Comparison of ENCODE assay signal across 12 cellular contexts in genomic region chr15:35696767-35697231, GRCh38.
DNase-seq lines count a peak whose midpoint lies in the region; ATAC-seq and TF ChIP-seq lines count a peak whose summit lies in the region.
"Had no signal": no experiment of that assay in that cellular context is flagged by ENCODE, and none has a peak within 500 bp of the region (broad histone marks: within the 10 kb centered on the region; RNA-seq: fewer than 3 reads in every experiment).

No MANE protein-coding gene starts in this region.

- H4K20me1 ChIP-seq in GM23338 (replicated peaks; ENCODE audit: insufficient read depth), result no peaks in the 10 kb centered on the region

- H2AFZ ChIP-seq in GM23338, result no peak overlapping the region

- peaks cover 25% of the 10 kb centered on the region for H3K4me1 ChIP-seq in GM23338 (ENCODE audit: insufficient read depth)

- H3K9me3 Mint-ChIP-seq in GM23338 (no peaks in the 10 kb centered on the region), glutamatergic neuron (ENCODE audit: unreplicated experiment) (no peaks in the 10 kb centered on the region)
- H3K9me3 Mint-ChIP-seq: activated naive CD8-positive, alpha-beta T cell treated with anti-CD3 and anti-CD28 coated beads, Interleukin-2, amount 10 ng/mL, durations not matched to agents 7 days and 5 days had no signal

- DNase-seq in GM23338 (ENCODE audit: low spot score) (peak; percentile 28), RPMI7951 (ENCODE audit: low read depth) (peak; percentile 90), fibroblast of gingiva (ENCODE audit: low read depth) (peak; percentile 31), non-pigmented ciliary epithelial cell (ENCODE audit: low read depth) (peak; percentile 87), glutamatergic neuron (no peak)
- DNase-seq in stimulated activated CD4-positive, alpha-beta T cell treated with anti-CD3 and anti-CD28 coated beads, Interleukin-15, amount 100 ng/mL, for 24 hours, result no peak
- DNase-seq: activated naive CD8-positive, alpha-beta T cell treated with anti-CD3 and anti-CD28 coated beads, Interleukin-2, amount 10 ng/mL, durations not matched to agents 7 days and 5 days; NCI-H2171 treated with DMSO at 0.1 percent for 48 hours; stimulated activated naive CD8-positive, alpha-beta T cell treated with anti-CD3 and anti-CD28 coated beads, Interleukin-15, Interleukin-2, amounts not matched to agents 100 U/mL and 50 U/mL, for 24 hours had no signal

- H3K4me3 ChIP-seq in GM23338, result no peak overlapping the region

- H3K27ac ChIP-seq in GM23338 (ENCODE audit: low read depth), result peak overlapping the region; percentile 57; the same call in 1 of the 2 replicates
- H3K27ac ChIP-seq: VCaP had no signal

- H3K4me1 Mint-ChIP-seq in GM23338, result peaks cover 31% of the 10 kb centered on the region
- no peaks in the 10 kb centered on the region for H3K4me1 Mint-ChIP-seq in glutamatergic neuron (ENCODE audit: low read depth, unreplicated experiment)
- H3K4me1 Mint-ChIP-seq: activated naive CD8-positive, alpha-beta T cell treated with anti-CD3 and anti-CD28 coated beads, Interleukin-2, amount 10 ng/mL, durations not matched to agents 7 days and 5 days had no signal

- no peaks in the 10 kb centered on the region for H3K36me3 ChIP-seq in GM23338 (ENCODE audit: insufficient read depth)

- ATAC-seq in GM23338 (peak; percentile 71), GM21717 (IDR thresholded peaks at IDR 0.05; ENCODE audit: unreplicated experiment) (no peak), GM18868 (IDR thresholded peaks at IDR 0.05; ENCODE audit: unreplicated experiment) (no peak)
- ATAC-seq: stimulated activated naive CD8-positive, alpha-beta T cell treated with anti-CD3 and anti-CD28 coated beads, Interleukin-15, Interleukin-2, amounts not matched to agents 100 U/mL and 50 U/mL, for 24 hours had no signal

- H3K79me2 ChIP-seq in GM23338 (replicated peaks; ENCODE audit: insufficient read depth), result no peaks in the 10 kb centered on the region

- H3K27me3 Mint-ChIP-seq in GM23338 (ENCODE audit: insufficient read depth, low read depth, poor library complexity) (no peaks in the 10 kb centered on the region), glutamatergic neuron (ENCODE audit: unreplicated experiment) (peaks cover 2% of the 10 kb centered on the region)
- H3K27me3 Mint-ChIP-seq: activated naive CD8-positive, alpha-beta T cell treated with anti-CD3 and anti-CD28 coated beads, Interleukin-2, amount 10 ng/mL, durations not matched to agents 7 days and 5 days had no signal

- no peaks in the 10 kb centered on the region for H3F3A ChIP-seq in GM23338 (replicated peaks; ENCODE audit: low read depth)

- H3K4me3 Mint-ChIP-seq in GM23338 (no peak overlapping the region), glutamatergic neuron (ENCODE audit: unreplicated experiment) (no peak overlapping the region)
- H3K4me3 Mint-ChIP-seq: activated naive CD8-positive, alpha-beta T cell treated with anti-CD3 and anti-CD28 coated beads, Interleukin-2, amount 10 ng/mL, durations not matched to agents 7 days and 5 days had no signal

- H3K9me2 ChIP-seq in GM23338 (ENCODE audit: insufficient read depth), result peaks cover 9% of the 10 kb centered on the region; the same call in 1 of the 2 replicates

- H3K27me3 ChIP-seq in GM23338 (ENCODE audit: insufficient read depth), result no peaks in the 10 kb centered on the region

- no peaks in the 10 kb centered on the region for H3K36me3 Mint-ChIP-seq in GM23338 (ENCODE audit: low read depth)
- no peaks in the 10 kb centered on the region for H3K36me3 Mint-ChIP-seq in glutamatergic neuron (ENCODE audit: unreplicated experiment)
- H3K36me3 Mint-ChIP-seq: activated naive CD8-positive, alpha-beta T cell treated with anti-CD3 and anti-CD28 coated beads, Interleukin-2, amount 10 ng/mL, durations not matched to agents 7 days and 5 days had no signal

- TF ChIP-seq CTCF in GM23338 (conservative IDR thresholded peaks at IDR 0.05; ENCODE audit: low read depth in 2 of 2) (no peak), glutamatergic neuron (IDR thresholded peaks at IDR 0.05; ENCODE audit: partially characterized antibody, unreplicated experiment) (no peak)

- no peak overlapping the region for H3K4me2 ChIP-seq in GM23338

- peak overlapping the region; percentile 9; the same call in 1 of the 2 replicates for H3K27ac Mint-ChIP-seq in GM23338
- H3K27ac Mint-ChIP-seq in glutamatergic neuron (ENCODE audit: unreplicated experiment), result no peak overlapping the region
- H3K27ac Mint-ChIP-seq: activated naive CD8-positive, alpha-beta T cell treated with anti-CD3 and anti-CD28 coated beads, Interleukin-2, amount 10 ng/mL, durations not matched to agents 7 days and 5 days had no signal

TF ChIP-seq in GM23338, 12 proteins besides CTCF, POLR2A, EP300 and RAD21 (continues in another document):
- TF ChIP-seq ZNF331 (CRISPR knock-in tag; IDR thresholded peaks at IDR 0.05; ENCODE audit: low read depth) (no peak), CREB1 (CRISPR knock-in tag; IDR thresholded peaks at IDR 0.05; ENCODE audit: low read depth) (no peak), NANOG (IDR thresholded peaks at IDR 0.05; ENCODE audit: borderline replicate concordance) (no peak), ZNF114 (CRISPR knock-in tag; IDR thresholded peaks at IDR 0.05) (no peak), EZH2phosphoT487 (IDR thresholded peaks at IDR 0.05; ENCODE audit: unreplicated experiment) (no peak), JUNB (IDR thresholded peaks at IDR 0.05; ENCODE audit: unreplicated experiment) (no peak), ZNF462 (CRISPR knock-in tag; IDR thresholded peaks at IDR 0.05) (no peak), EZH2 (IDR thresholded peaks at IDR 0.05; ENCODE audit: low read depth, unreplicated experiment) (no peak), ETS1 (IDR thresholded peaks at IDR 0.05) (no peak), STAT1 (IDR thresholded peaks at IDR 0.05; ENCODE audit: unreplicated experiment) (no peak), POLR2AphosphoS5 (IDR thresholded peaks at IDR 0.05; ENCODE audit: low read depth) (no peak)

Comparison
In these comparisons a context has a peak if more than half of its experiments do, and no peak if none do; other contexts are left out.
1. DNase-seq: peak in GM23338 (single experiment), RPMI7951 (single experiment), fibroblast of gingiva (single experiment) and non-pigmented ciliary epithelial cell (single experiment); none in stimulated activated CD4-positive, alpha-beta T cell treated with anti-CD3 and anti-CD28 coated beads, Interleukin-15, amount 100 ng/mL, for 24 hours (single experiment) and glutamatergic neuron (single experiment).